Comparison of ENCODE assay signal across 8 cellular contexts in the genomic region with DNA sequence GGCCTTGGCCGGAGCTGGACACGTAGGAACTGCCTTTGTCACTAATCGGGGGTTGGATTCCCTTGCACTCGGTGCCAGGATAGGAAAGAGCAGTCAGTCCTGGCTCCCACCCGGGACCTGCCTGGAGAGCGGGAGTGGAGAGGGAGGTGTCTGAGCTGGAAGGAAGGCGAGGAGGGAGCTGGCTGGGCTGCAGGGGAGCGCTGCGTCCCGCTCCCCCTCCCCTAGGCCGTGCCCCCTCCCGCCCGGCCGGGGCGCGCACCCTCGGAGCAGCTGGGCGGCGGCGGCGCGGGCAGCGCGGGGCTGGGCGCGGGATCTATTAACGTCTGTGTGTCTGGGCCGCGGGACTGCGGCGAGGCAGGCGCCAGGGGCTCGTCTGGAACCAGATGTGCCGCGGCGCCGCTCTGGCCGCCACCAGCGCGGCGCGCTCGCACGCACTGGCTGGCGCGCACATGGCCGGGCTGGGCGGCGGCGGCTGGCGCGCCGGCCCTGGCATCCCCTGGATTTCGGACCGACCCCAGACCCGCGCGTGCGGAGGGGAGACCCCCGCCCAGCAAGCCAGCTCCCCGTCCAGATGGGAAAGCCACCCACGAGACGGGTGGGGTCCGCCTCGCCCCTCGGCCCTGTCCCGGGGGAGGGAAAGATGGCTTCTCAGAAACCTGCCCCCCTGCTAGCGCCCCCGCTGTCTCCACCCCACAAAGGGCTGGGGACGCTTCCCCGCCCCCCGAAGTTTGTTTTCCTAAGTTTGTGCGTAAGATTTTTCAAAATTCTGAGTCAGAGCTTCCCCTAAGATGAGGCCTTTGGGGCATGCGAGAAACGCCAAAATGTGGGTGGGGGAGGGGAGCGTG. TPM values are rescaled to one million over a fixed set of nuclear protein-coding genes. Genes with fewer than 3 reads are reported as not detected.
DNase-seq lines count a peak whose midpoint lies in the region; ATAC-seq and TF ChIP-seq lines count a peak whose summit lies in the region.

No MANE protein-coding gene starts in this region.

- TF ChIP-seq CTCF in OCI-LY7 (conservative IDR thresholded peaks at IDR 0.05; ENCODE audit: low read length), result no peak

- no peaks in the 10 kb centered on the region for H3K79me2 ChIP-seq in OCI-LY7 (ENCODE audit: insufficient read depth, low read depth, low read length)

- DNase-seq in NCI-H460 (ENCODE audit: extremely low read depth, low read depth), result peak; percentile 33
- DNase-seq in amniotic stem cell (lab: John Stamatoyannopoulos, UW), result peak; percentile 46
- peak; percentile 60 for DNase-seq in stimulated activated CD4-positive, alpha-beta T cell treated with anti-CD3 and anti-CD28 coated beads, Interleukin-2, amount 100 ng/mL, for 4 hours (ENCODE audit: low read depth)
- no peak for DNase-seq in OCI-LY7 (ENCODE audit: low spot score)

- peak overlapping the region in 1 of 11 experiments; percentile 25; a peak in 1 of 22 replicates for H3K9ac ChIP-seq in BLaER1 treated with 17β-estradiol and CSF1 and Interleukin-3, amounts not matched to agents 10 nM and 100 nM
- peak overlapping the region; percentile 59 for H3K9ac ChIP-seq in iPS-18a (ENCODE audit: low read length)

- H3K9me3 ChIP-seq in BLaER1 treated with 17β-estradiol and CSF1 and Interleukin-3, amounts not matched to agents 10 nM and 100 nM (replicated peaks in 1 of 11), result peaks cover 0 to 5% (median 0%) of the 10 kb centered on the region in 11 experiments; a peak in 1 of 22 replicates
- H3K9me3 ChIP-seq in iPS-18a (ENCODE audit: control insufficient read depth, low read depth, low read length) (no peaks in the 10 kb centered on the region), OCI-LY7 (ENCODE audit: low read length) (no peaks in the 10 kb centered on the region)

- H3K4me2 ChIP-seq in BLaER1 treated with 17β-estradiol and CSF1 and Interleukin-3, amounts not matched to agents 10 nM and 100 nM, result peak overlapping the region in 8 of 11 experiments; percentile 12 to 74 (median 51); a peak in 13 of 22 replicates
- no peak overlapping the region for H3K4me2 ChIP-seq in OCI-LY7 (ENCODE audit: low read length)

- intact Hi-C loops in OCI-LY7 (cut with micrococcal nuclease; ENCODE audit: unreplicated experiment), result no loop called here

- peaks cover 59 to 71% (median 67%) of the 10 kb centered on the region in 11 experiments for H3K27me3 ChIP-seq in BLaER1 treated with 17β-estradiol and CSF1 and Interleukin-3, amounts not matched to agents 10 nM and 100 nM
- H3K27me3 ChIP-seq in iPS-18a (ENCODE audit: control insufficient read depth, insufficient read depth, low read length), result peaks cover 21% of the 10 kb centered on the region

- POLR2A ChIA-PET in OCI-LY7 (lab: Charles Lee), result interaction anchor here (0.6 to 0.7 kb wide), 2 partner anchors 89 to 1158 kb away, joined by 3 to 5 read pairs; no protein-coding TSS in a partner anchor

- H2AFZ ChIP-seq in OCI-LY7 (ENCODE audit: low read length), result no peak overlapping the region

- H3K36me3 ChIP-seq in BLaER1 treated with 17β-estradiol and CSF1 and Interleukin-3, amounts not matched to agents 10 nM and 100 nM, result no peaks in the 10 kb centered on the region
- H3K36me3 ChIP-seq in iPS-18a (ENCODE audit: control insufficient read depth, low read depth, low read length) (no peaks in the 10 kb centered on the region), OCI-LY7 (ENCODE audit: insufficient read depth, low read length) (no peaks in the 10 kb centered on the region)

- no peak for ATAC-seq in HG03521 (IDR thresholded peaks at IDR 0.05; ENCODE audit: unreplicated experiment)
- ATAC-seq in HG03039 (IDR thresholded peaks at IDR 0.05; ENCODE audit: unreplicated experiment), result no peak

- no peaks in the 10 kb centered on the region for H3K9me2 ChIP-seq in OCI-LY7 (ENCODE audit: insufficient read depth, low read length)

- no peak overlapping the region for H3K27ac ChIP-seq in BLaER1 treated with 17β-estradiol and CSF1 and Interleukin-3, amounts not matched to agents 10 nM and 100 nM
- H3K27ac ChIP-seq in iPS-18a (ENCODE audit: low read length), result no peak overlapping the region
- H3K27ac ChIP-seq in OCI-LY7 (ENCODE audit: low read depth, low read length, poor library complexity, severe bottlenecking), result no peak overlapping the region

- H3K4me1 ChIP-seq in BLaER1 treated with 17β-estradiol and CSF1 and Interleukin-3, amounts not matched to agents 10 nM and 100 nM, result peaks cover 0 to 22% (median 7%) of the 10 kb centered on the region in 10 experiments; a peak in 13 of 20 replicates
- H3K4me1 ChIP-seq in iPS-18a (ENCODE audit: control insufficient read depth, low read depth, low read length) (peaks cover 5% of the 10 kb centered on the region), OCI-LY7 (ENCODE audit: insufficient read depth, low read length, poor library complexity, severe bottlenecking) (no peaks in the 10 kb centered on the region)

- H3K4me3 ChIP-seq in BLaER1 treated with 17β-estradiol and CSF1 and Interleukin-3, amounts not matched to agents 10 nM and 100 nM, result peak overlapping the region in 4 of 10 experiments; percentile 9 to 44 (median 37); a peak in 6 of 20 replicates
- H3K4me3 ChIP-seq in iPS-18a (ENCODE audit: low read length) (peak overlapping the region; percentile 75), OCI-LY7 (ENCODE audit: low read depth, low read length, poor library complexity, severe bottlenecking) (no peak overlapping the region)

- H4K20me1 ChIP-seq in BLaER1 treated with 17β-estradiol and CSF1 and Interleukin-3, amounts not matched to agents 10 nM and 100 nM, result peaks cover 0 to 13% (median 0%) of the 10 kb centered on the region in 11 experiments; a peak in 4 of 22 replicates
- H4K20me1 ChIP-seq in OCI-LY7 (ENCODE audit: insufficient read depth, low read length), result no peaks in the 10 kb centered on the region

- no TSS peak for BruUV-seq in OCI-LY7 (replicated peaks; lab: Mats Ljungman, UMichigan)

- CTCF ChIA-PET in OCI-LY7 (lab: Charles Lee; ENCODE audit: unreplicated experiment), result no interaction called here

RNA-seq across cellular contexts. Expression of a gene that starts 31.9 kb away (rescaled TPM):
- 5.1 and 9.1 TPM in 2 replicates for total RNA-seq in NCI-H460 (2014; rRNA removed; shearing (Covaris generic))
- 5.2 and 9.4 TPM in 2 replicates for polyA plus RNA-seq in NCI-H460 (2014; cell fraction: nucleus; rRNA removed)
- total RNA-seq in OCI-LY7 (2014; rRNA removed; shearing (Covaris generic)), result not detected in 2 replicates
- total RNA-seq in OCI-LY7 (2022), result not detected in 2 replicates

RNA-seq across cellular contexts. Expression of a gene that starts 55.4 kb away (rescaled TPM):
- 16.3 and 18.7 TPM in 2 replicates for total RNA-seq in NCI-H460 (2014; rRNA removed; shearing (Covaris generic))
- 41.8 and 43.0 TPM in 2 replicates for polyA plus RNA-seq in NCI-H460 (2014; cell fraction: nucleus; rRNA removed)
- total RNA-seq in OCI-LY7 (2014; rRNA removed; shearing (Covaris generic)), result 17.5 and 21.4 TPM in 2 replicates
- 18.9 and 19.0 TPM in 2 replicates for total RNA-seq in OCI-LY7 (2022)

RNA-seq across cellular contexts. Expression of a gene that starts 55.5 kb away (rescaled TPM):
- total RNA-seq in NCI-H460 (2014; rRNA removed; shearing (Covaris generic)), result 25.9 and 27.4 TPM in 2 replicates
- polyA plus RNA-seq in NCI-H460 (2014; cell fraction: nucleus; rRNA removed), result 11.8 and 19.7 TPM in 2 replicates
- not detected in 2 replicates for total RNA-seq in OCI-LY7 (2014; rRNA removed; shearing (Covaris generic))
- total RNA-seq in OCI-LY7 (2022), result not detected in 2 replicates

Comparison
In these comparisons a context has a peak if more than half of its experiments do, and no peak if none do; other contexts are left out.
1. RNA of a gene that starts 55.5 kb away (total RNA-seq): 25.9 to 27.4 TPM in NCI-H460; not detected in OCI-LY7; every median in the first group is over 10 times any median in the second.